ENCODE assay signal across 8 cellular contexts in the genomic region with DNA sequence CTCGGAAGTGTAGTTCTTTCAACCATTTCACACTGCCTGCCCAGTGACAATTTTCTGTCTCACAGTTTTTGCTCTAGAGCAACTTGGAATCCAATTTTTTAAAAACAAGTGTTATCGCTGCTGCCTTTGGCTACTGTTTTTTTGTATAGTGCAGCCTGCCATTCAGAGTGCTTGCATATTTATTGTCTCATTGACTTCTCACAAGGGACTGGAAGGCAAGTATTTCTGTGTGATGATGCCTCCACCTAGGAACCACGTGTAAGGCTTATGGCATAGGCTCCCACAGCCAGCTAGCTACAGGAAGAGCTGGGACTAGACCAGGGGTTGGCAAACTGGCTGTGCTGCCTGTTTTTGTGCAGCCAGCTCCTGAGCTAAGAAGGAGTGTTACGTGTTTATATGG. TPM values are rescaled to one million over a fixed set of nuclear protein-coding genes. Genes with fewer than 3 reads are reported as not detected.
DNase-seq lines count a peak whose midpoint lies in the region; ATAC-seq lines count a peak whose summit lies in the region.

No MANE protein-coding gene starts in this region.

- H3K4me3 ChIP-seq in CD4-positive, CD25-positive, alpha-beta regulatory T cell (ENCODE audit: low read depth, low read length) = peak overlapping the region; percentile 94
- peak overlapping the region; percentile 70 for H3K4me3 ChIP-seq in SJSA1

- H3K27ac ChIP-seq in CD4-positive, CD25-positive, alpha-beta regulatory T cell (ENCODE audit: insufficient read depth, low read length, poor library complexity, severe bottlenecking) = peak overlapping the region; percentile 89
- peak overlapping the region; percentile 72 for H3K27ac ChIP-seq in SJSA1

- H3K9me3 Mint-ChIP-seq in CD4-positive, CD25-positive, alpha-beta regulatory T cell = no peaks in the 10 kb centered on the region

- peak in 2 of 3 donors; percentile 4 to 41 for DNase-seq in CD4-positive, CD25-positive, alpha-beta regulatory T cell
- DNase-seq in H4 (ENCODE audit: low spot score) (peak; percentile 10), SJSA1 (ENCODE audit: low read depth in 1 of 2, low spot score in 2 of 2) (peak in 1 of 2 experiments; percentile 19), renal cortical epithelial cell (ENCODE audit: low read depth) (peak; percentile 31), G401 (ENCODE audit: low spot score) (no peak), DMS153 treated with DMSO at 0.1 percent for 48 hours (lab: John Stamatoyannopoulos, UW; ENCODE audit: unreplicated experiment) (no peak)

- H3K9me3 ChIP-seq in CD4-positive, CD25-positive, alpha-beta regulatory T cell (ENCODE audit: control insufficient read depth in 2 of 2, low read length in 2 of 2) = no peaks in the 10 kb centered on the region
- no peaks in the 10 kb centered on the region for H3K9me3 ChIP-seq in SJSA1 (replicated peaks)

- ATAC-seq in CD4-positive, CD25-positive, alpha-beta regulatory T cell (ENCODE audit: low read depth in 2 of 2) = no peak
- ATAC-seq in esophagus mucosa (peak; percentile 64), HG02884 (IDR thresholded peaks at IDR 0.05; ENCODE audit: unreplicated experiment) (no peak)

- peaks cover 26% of the 10 kb centered on the region for H3K4me1 ChIP-seq in CD4-positive, CD25-positive, alpha-beta regulatory T cell (ENCODE audit: control insufficient read depth, insufficient read depth, low read length, poor library complexity, severe bottlenecking)
- peaks cover 15% of the 10 kb centered on the region for H3K4me1 ChIP-seq in SJSA1 (replicated peaks)

- in situ Hi-C loops in G401 (cut with HindIII; ENCODE audit: low sequenced_read_pairs) = no loop called here

- H3K27me3 Mint-ChIP-seq in CD4-positive, CD25-positive, alpha-beta regulatory T cell = no peaks in the 10 kb centered on the region

- peaks cover 17 to 46% (median 30%) of the 10 kb centered on the region in 4 donors for H3K4me1 Mint-ChIP-seq in CD4-positive, CD25-positive, alpha-beta regulatory T cell

- no peaks in the 10 kb centered on the region for H3K27me3 ChIP-seq in CD4-positive, CD25-positive, alpha-beta regulatory T cell (ENCODE audit: control insufficient read depth, insufficient read depth, low read length)
- H3K27me3 ChIP-seq in SJSA1 (replicated peaks) = no peaks in the 10 kb centered on the region

- peak overlapping the region; percentile 38 to 98 (median 97) for H3K27ac Mint-ChIP-seq in CD4-positive, CD25-positive, alpha-beta regulatory T cell

- H3K4me3 Mint-ChIP-seq in CD4-positive, CD25-positive, alpha-beta regulatory T cell = peak overlapping the region; percentile 94 to 99 (median 96)

- H3K36me3 ChIP-seq in CD4-positive, CD25-positive, alpha-beta regulatory T cell (ENCODE audit: control insufficient read depth, insufficient read depth, low read length) = peaks cover 11% of the 10 kb centered on the region
- peaks cover 47% of the 10 kb centered on the region for H3K36me3 ChIP-seq in SJSA1

- peaks cover 26% of the 10 kb centered on the region for H3K36me3 Mint-ChIP-seq in CD4-positive, CD25-positive, alpha-beta regulatory T cell

RNA-seq across cellular contexts. Expression of a gene that starts 0.9 kb away (rescaled TPM):
- total RNA-seq in CD4-positive, CD25-positive, alpha-beta regulatory T cell = 3.9 TPM
- polyA plus RNA-seq in CD4-positive, CD25-positive, alpha-beta regulatory T cell = 1 to 10 TPM; 2.6 to 5.1 (median 3.8) TPM
- total RNA-seq in H4 (2014; rRNA removed; shearing (Covaris generic)) = 29.8 and 30.0 TPM in 2 replicates
- 37.3 and 38.5 TPM in 2 replicates for total RNA-seq in SJSA1 (2014; rRNA removed; shearing (Covaris generic))
- 10.4 TPM for total RNA-seq in esophagus mucosa
- total RNA-seq in renal cortical epithelial cell = 9.0 and 13.0 TPM in 2 replicates
- 27.8 and 51.0 TPM in 2 replicates for total RNA-seq in G401 (2014; rRNA removed; shearing (Covaris generic))

RNA-seq across cellular contexts. Expression of a gene that starts 1.0 kb away (rescaled TPM):
- 17.2 TPM for total RNA-seq in CD4-positive, CD25-positive, alpha-beta regulatory T cell
- 10 to 100 TPM; 37.8 to 44.7 (median 40.7) TPM for polyA plus RNA-seq in CD4-positive, CD25-positive, alpha-beta regulatory T cell
- total RNA-seq in H4 (2014; rRNA removed; shearing (Covaris generic)) = 126 and 139 TPM in 2 replicates
- total RNA-seq in SJSA1 (2014; rRNA removed; shearing (Covaris generic)) = 72.9 and 85.3 TPM in 2 replicates
- total RNA-seq in esophagus mucosa = 33.7 TPM
- total RNA-seq in renal cortical epithelial cell = 66.0 and 73.1 TPM in 2 replicates
- 92.8 and 117 TPM in 2 replicates for total RNA-seq in G401 (2014; rRNA removed; shearing (Covaris generic))

RNA-seq across cellular contexts. Expression of a gene that starts 59.1 kb away (rescaled TPM):
- total RNA-seq in CD4-positive, CD25-positive, alpha-beta regulatory T cell = 50.7 TPM
- 100 to 1,000 TPM in 3 of 4 donors, 10 to 100 TPM in 1; 94.7 to 168 (median 142) TPM for polyA plus RNA-seq in CD4-positive, CD25-positive, alpha-beta regulatory T cell
- total RNA-seq in H4 (2014; rRNA removed; shearing (Covaris generic)) = 72.6 and 79.8 TPM in 2 replicates
- 36.2 and 75.1 TPM in 2 replicates for total RNA-seq in SJSA1 (2014; rRNA removed; shearing (Covaris generic))
- total RNA-seq in esophagus mucosa = 30.1 TPM
- 53.6 and 96.6 TPM in 2 replicates for total RNA-seq in renal cortical epithelial cell
- total RNA-seq in G401 (2014; rRNA removed; shearing (Covaris generic)) = 28.6 and 54.0 TPM in 2 replicates

Comparison
In these comparisons a context has a peak if more than half of its experiments do, and no peak if none do; other contexts are left out.
1. DNase-seq: peak in CD4-positive, CD25-positive, alpha-beta regulatory T cell (2 of 3), H4 (single experiment) and renal cortical epithelial cell (single experiment); none in G401 (single experiment) and DMS153 treated with DMSO at 0.1 percent for 48 hours (single experiment).